Comparison of ENCODE assay signal across 24 cellular contexts in genomic region chr2:100240386-100240785, GRCh38.
"Had no signal": no experiment of that assay in that cellular context is flagged by ENCODE, and none has a peak within 500 bp of the region (broad histone marks: within the 10 kb centered on the region; RNA-seq: fewer than 3 reads in every experiment).

No MANE protein-coding gene starts in this region.

- ATAC-seq: activated CD8-positive, alpha-beta memory T cell treated with anti-CD3 and anti-CD28 coated beads, Interleukin-2, amount 10 ng/mL, durations not matched to agents 7 days and 5 days had no signal

- H3K9me3 Mint-ChIP-seq: activated B cell treated with CpG ODN at 0.5 μM for 24 hours; activated CD4-positive, alpha-beta T cell treated with anti-CD3 and anti-CD28 coated beads, Interleukin-2, amount 10 ng/mL, durations not matched to agents 24 days and 14 days; activated T-cell treated with anti-CD3 and anti-CD28 coated beads, Interleukin-2, amount 50 U/mL, for 24 hours; activated T-helper 1 cell treated with anti-CD3 and anti-CD28 coated beads, Interleukin-12 subunit alpha, Interleukin-12 subunit beta, Interleukin-2, Interleukin-4 antibody, amounts not matched to agents 30 ng/mL and 10 ng/mL and 1 ng/mL, durations not matched to agents 14 hours and 24 hours and 36 hours had no signal

- H3K36me3 Mint-ChIP-seq: activated CD8-positive, alpha-beta memory T cell treated with anti-CD3 and anti-CD28 coated beads, Interleukin-2, amount 10 ng/mL, durations not matched to agents 7 days and 5 days; activated naive CD8-positive, alpha-beta T cell had no signal

- H3K27ac Mint-ChIP-seq: activated B cell treated with CpG ODN at 0.5 μM for 24 hours; activated CD4-positive, alpha-beta T cell treated with anti-CD3 and anti-CD28 coated beads, Interleukin-2, amount 10 ng/mL, durations not matched to agents 24 days and 14 days; activated CD8-positive, alpha-beta memory T cell treated with anti-CD3 and anti-CD28 coated beads, Interleukin-2, amount 10 ng/mL, durations not matched to agents 7 days and 5 days; activated naive CD8-positive, alpha-beta T cell; activated T-cell treated with anti-CD3 and anti-CD28 coated beads, Interleukin-2, amount 50 U/mL, for 24 hours; activated T-helper 1 cell treated with anti-CD3 and anti-CD28 coated beads, Interleukin-12 subunit alpha, Interleukin-12 subunit beta, Interleukin-2, Interleukin-4 antibody, amounts not matched to agents 30 ng/mL and 10 ng/mL and 1 ng/mL, durations not matched to agents 14 hours and 24 hours and 36 hours had no signal

- H3K9me3 ChIP-seq: Peyer's patch, SJCRH30, SK-N-SH had no signal

- H3K27me3 Mint-ChIP-seq: activated CD4-positive, alpha-beta T cell treated with anti-CD3 and anti-CD28 coated beads, Interleukin-2, amount 10 ng/mL, durations not matched to agents 24 days and 14 days; activated CD8-positive, alpha-beta memory T cell treated with anti-CD3 and anti-CD28 coated beads, Interleukin-2, amount 10 ng/mL, durations not matched to agents 7 days and 5 days; activated naive CD8-positive, alpha-beta T cell; activated T-cell treated with anti-CD3 and anti-CD28 coated beads, Interleukin-2, amount 50 U/mL, for 24 hours had no signal

- DNase-seq: activated B cell treated with CpG ODN at 0.5 μM for 24 hours; activated CD4-positive, alpha-beta T cell treated with anti-CD3 and anti-CD28 coated beads for 1 hour; activated CD4-positive, alpha-beta T cell treated with anti-CD3 and anti-CD28 coated beads, Interleukin-2, amount 10 ng/mL, durations not matched to agents 24 days and 14 days; activated CD4-positive, alpha-beta T cell treated with anti-CD3 and anti-CD28 coated beads, Interleukin-2, amount 50 U/mL, for 48 hours; activated CD8-positive, alpha-beta memory T cell treated with anti-CD3 and anti-CD28 coated beads, Interleukin-2, amount 10 ng/mL, durations not matched to agents 7 days and 5 days; activated effector memory CD4-positive, alpha-beta T cell treated with Interleukin-2 at 50 U/mL for 16 hours; activated naive CD4-positive, alpha-beta T cell; activated T-cell treated with anti-CD3 and anti-CD28 coated beads, Interleukin-2, amount 50 U/mL, for 24 hours; brain microvascular endothelial cell; KG1; NCI-H1048; NCI-H1417 treated with DMSO at 0.1 percent for 48 hours; NCI-H1694 treated with DMSO at 0.1 percent for 48 hours; NCI-H2029 treated with DMSO at 0.1 percent for 48 hours; NCI-H345; NCI-H510A; Peyer's patch; Right ventricle myocardium superior; SJCRH30; SK-N-SH; SW 1271; T-helper 9 cell had no signal

- H3K4me3 Mint-ChIP-seq: activated B cell treated with CpG ODN at 0.5 μM for 24 hours; activated CD4-positive, alpha-beta T cell treated with anti-CD3 and anti-CD28 coated beads, Interleukin-2, amount 10 ng/mL, durations not matched to agents 24 days and 14 days; activated CD8-positive, alpha-beta memory T cell treated with anti-CD3 and anti-CD28 coated beads, Interleukin-2, amount 10 ng/mL, durations not matched to agents 7 days and 5 days; activated naive CD8-positive, alpha-beta T cell; activated T-cell treated with anti-CD3 and anti-CD28 coated beads, Interleukin-2, amount 50 U/mL, for 24 hours; activated T-helper 1 cell treated with anti-CD3 and anti-CD28 coated beads, Interleukin-12 subunit alpha, Interleukin-12 subunit beta, Interleukin-2, Interleukin-4 antibody, amounts not matched to agents 30 ng/mL and 10 ng/mL and 1 ng/mL, durations not matched to agents 14 hours and 24 hours and 36 hours had no signal
